In the genomic region with DNA sequence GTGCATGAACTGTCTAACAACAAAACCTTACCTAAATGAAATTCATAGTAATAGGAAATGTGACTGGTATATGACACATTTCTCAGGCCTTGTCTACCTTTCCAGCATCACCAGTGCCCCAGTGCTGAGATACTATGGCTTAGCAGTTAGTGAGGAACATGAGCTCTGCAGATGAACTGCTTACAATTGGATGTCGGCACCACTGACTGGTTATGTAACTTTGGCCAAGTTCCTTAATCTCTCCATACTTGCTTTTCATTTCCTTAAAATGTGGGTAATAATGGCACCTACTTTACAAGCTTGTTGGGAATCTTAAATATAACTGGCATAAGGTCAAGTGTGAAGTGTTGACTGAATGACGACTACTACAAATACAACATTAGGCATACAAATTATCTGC, we compare ENCODE assay signal across 9 cellular contexts.
"Had no signal": no experiment of that assay in that cellular context is flagged by ENCODE, and none has a peak within 500 bp of the region (broad histone marks: within the 10 kb centered on the region; RNA-seq: fewer than 3 reads in every experiment).

No MANE protein-coding gene starts in this region.

- DNase-seq: activated effector memory CD4-positive, alpha-beta T cell treated with Interleukin-2 at 50 U/mL for 16 hours; amniotic stem cell; effector memory CD8-positive, alpha-beta T cell; naive B cell; pancreas; stimulated activated CD4-positive, alpha-beta T cell treated with anti-CD3 and anti-CD28 coated beads, Interleukin-4, amount 100 ng/mL, for 1 hour; stimulated activated naive CD8-positive, alpha-beta T cell treated with anti-CD3 and anti-CD28 coated beads, Interleukin-15, amount 100 ng/mL, for 72 hours; testis had no signal

- ATAC-seq: effector memory CD8-positive, alpha-beta T cell; gastroesophageal sphincter; pancreas; stimulated activated naive CD8-positive, alpha-beta T cell treated with anti-CD3 and anti-CD28 coated beads, Interleukin-15, amount 100 ng/mL, for 72 hours had no signal
